ENCODE assay signal across 20 cellular contexts in the genomic region with DNA sequence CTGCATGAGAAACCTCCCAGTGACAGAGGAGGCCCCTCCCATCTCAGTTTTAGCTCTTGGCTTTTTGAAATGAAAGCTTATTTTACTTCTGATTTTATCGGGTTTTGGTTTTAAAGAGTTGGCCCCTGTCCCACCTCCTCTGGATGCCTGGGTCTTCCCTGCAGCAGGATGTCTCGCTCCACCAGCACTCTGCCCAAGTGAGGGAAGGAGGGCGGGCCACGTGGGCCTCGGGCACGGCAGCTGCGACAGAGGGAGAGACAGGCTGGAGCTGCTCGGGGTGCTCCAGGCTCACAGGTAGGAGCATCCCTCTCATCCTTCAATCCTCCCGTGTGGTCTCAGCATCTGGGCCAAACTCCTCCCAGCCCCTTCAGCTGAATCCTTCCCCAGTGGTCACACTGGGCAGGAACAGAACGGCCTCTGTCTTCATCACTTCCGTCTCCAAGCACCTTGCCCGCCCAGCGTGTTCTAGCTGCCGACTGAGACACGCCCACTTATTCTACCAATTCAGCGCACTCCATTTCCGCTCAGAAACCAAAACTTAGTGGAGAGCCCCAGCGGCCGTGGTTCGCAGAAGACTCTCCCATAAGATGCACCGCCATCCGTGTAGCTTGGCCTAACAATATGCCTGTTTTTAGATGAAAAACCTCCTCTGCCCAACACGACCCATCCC.
"Had no signal": no experiment of that assay in that cellular context is flagged by ENCODE, and none has a peak within 500 bp of the region (broad histone marks: within the 10 kb centered on the region; RNA-seq: fewer than 3 reads in every experiment).

No MANE protein-coding gene starts in this region.

- H3K4me1 ChIP-seq: gastroesophageal sphincter, left lung, spleen, upper lobe of right lung had no signal

- H3K9me3 Mint-ChIP-seq: activated CD4-positive, alpha-beta T cell treated with anti-CD3 and anti-CD28 coated beads, Interleukin-2, amount 10 ng/mL, durations not matched to agents 24 days and 14 days; activated naive CD4-positive, alpha-beta T cell treated with anti-CD3 and anti-CD28 coated beads, Interleukin-2, amount 50 U/mL, for 24 hours; dendritic cell treated with granulocyte-macrophage colony-stimulating factor and Interleukin-4, amounts not matched to agents 40 ng/mL and 50 ng/mL, for 4 days had no signal

- H3K27me3 ChIP-seq: heart left ventricle, neutrophil, pancreas, upper lobe of right lung had no signal

- H3K4me3 ChIP-seq: esophagus muscularis mucosa, gastroesophageal sphincter, heart left ventricle, left lung, pancreas, spleen, thoracic aorta, upper lobe of right lung had no signal

- H3K4me1 Mint-ChIP-seq: activated CD4-positive, alpha-beta T cell treated with anti-CD3 and anti-CD28 coated beads, Interleukin-2, amount 10 ng/mL, durations not matched to agents 24 days and 14 days; activated naive CD4-positive, alpha-beta T cell treated with anti-CD3 and anti-CD28 coated beads, Interleukin-2, amount 50 U/mL, for 24 hours; naive thymus-derived CD4-positive, alpha-beta T cell; stimulated activated memory B cell treated with anti-CD40 and anti-IgM and Interleukin-4, amounts not matched to agents 10 μg/mL and 1 μg/mL and 100 μg/mL, for 72 hours had no signal

- H3K27ac ChIP-seq: esophagus muscularis mucosa, gastroesophageal sphincter, heart left ventricle, left lung, neutrophil, pancreas, spleen, thoracic aorta, upper lobe of right lung had no signal

- H3K27me3 Mint-ChIP-seq: activated CD4-positive, alpha-beta T cell treated with anti-CD3 and anti-CD28 coated beads, Interleukin-2, amount 10 ng/mL, durations not matched to agents 24 days and 14 days; activated naive CD4-positive, alpha-beta T cell treated with anti-CD3 and anti-CD28 coated beads, Interleukin-2, amount 50 U/mL, for 24 hours; dendritic cell treated with granulocyte-macrophage colony-stimulating factor and Interleukin-4, amounts not matched to agents 40 ng/mL and 50 ng/mL, for 4 days; memory B cell; stimulated activated memory B cell treated with anti-CD40 and anti-IgM and Interleukin-4, amounts not matched to agents 10 μg/mL and 1 μg/mL and 100 μg/mL, for 72 hours had no signal

- H3K27ac Mint-ChIP-seq: activated CD4-positive, alpha-beta T cell treated with anti-CD3 and anti-CD28 coated beads, Interleukin-2, amount 10 ng/mL, durations not matched to agents 24 days and 14 days; activated CD8-positive, alpha-beta T cell treated with anti-CD3 and anti-CD28 coated beads, Interleukin-2, amount 10 ng/mL, durations not matched to agents 7 days and 5 days; activated naive CD4-positive, alpha-beta T cell treated with anti-CD3 and anti-CD28 coated beads, Interleukin-2, amount 50 U/mL, for 24 hours; dendritic cell treated with granulocyte-macrophage colony-stimulating factor and Interleukin-4, amounts not matched to agents 40 ng/mL and 50 ng/mL, for 4 days; memory B cell; naive thymus-derived CD4-positive, alpha-beta T cell; stimulated activated memory B cell treated with anti-CD40 and anti-IgM and Interleukin-4, amounts not matched to agents 10 μg/mL and 1 μg/mL and 100 μg/mL, for 72 hours had no signal

- H3K9me3 ChIP-seq: esophagus muscularis mucosa, gastroesophageal sphincter, heart left ventricle, left lung, neutrophil, pancreas, thoracic aorta, upper lobe of right lung had no signal

- H3K36me3 ChIP-seq: esophagus muscularis mucosa, gastroesophageal sphincter, heart left ventricle, left lung, neutrophil, pancreas, spleen, thoracic aorta, upper lobe of right lung had no signal

- H3K4me3 Mint-ChIP-seq: activated CD4-positive, alpha-beta T cell treated with anti-CD3 and anti-CD28 coated beads, Interleukin-2, amount 10 ng/mL, durations not matched to agents 24 days and 14 days; activated CD8-positive, alpha-beta T cell treated with anti-CD3 and anti-CD28 coated beads, Interleukin-2, amount 10 ng/mL, durations not matched to agents 7 days and 5 days; activated naive CD4-positive, alpha-beta T cell treated with anti-CD3 and anti-CD28 coated beads, Interleukin-2, amount 50 U/mL, for 24 hours; dendritic cell treated with granulocyte-macrophage colony-stimulating factor and Interleukin-4, amounts not matched to agents 40 ng/mL and 50 ng/mL, for 4 days; memory B cell; naive thymus-derived CD4-positive, alpha-beta T cell; stimulated activated memory B cell treated with anti-CD40 and anti-IgM and Interleukin-4, amounts not matched to agents 10 μg/mL and 1 μg/mL and 100 μg/mL, for 72 hours had no signal

- DNase-seq: activated CD4-positive, alpha-beta T cell treated with anti-CD3 and anti-CD28 coated beads, Interleukin-2, amount 10 ng/mL, durations not matched to agents 24 days and 14 days; activated CD8-positive, alpha-beta T cell treated with anti-CD3 and anti-CD28 coated beads, Interleukin-2, amount 10 ng/mL, durations not matched to agents 7 days and 5 days; activated gamma-delta T cell; activated T-cell treated with anti-CD3 and anti-CD28 coated beads, Interleukin-2, amount 50 U/mL, for 48 hours; effector CD8-positive, alpha-beta T cell; left lung; naive thymus-derived CD4-positive, alpha-beta T cell; pancreas; spleen; stimulated activated CD4-positive, alpha-beta T cell treated with anti-CD3 and anti-CD28 coated beads, Interleukin-4, amount 100 ng/mL, for 4 hours; upper lobe of right lung had no signal

- ATAC-seq: activated CD8-positive, alpha-beta T cell treated with anti-CD3 and anti-CD28 coated beads, Interleukin-2, amount 10 ng/mL, durations not matched to agents 7 days and 5 days; gastroesophageal sphincter; heart left ventricle; left lung; naive thymus-derived CD4-positive, alpha-beta T cell; pancreas; stimulated activated memory B cell treated with anti-CD40 and anti-IgM and Interleukin-4, amounts not matched to agents 10 μg/mL and 1 μg/mL and 100 μg/mL, for 72 hours; upper lobe of right lung had no signal

- H3K36me3 Mint-ChIP-seq: activated naive CD4-positive, alpha-beta T cell treated with anti-CD3 and anti-CD28 coated beads, Interleukin-2, amount 50 U/mL, for 24 hours; naive thymus-derived CD4-positive, alpha-beta T cell; stimulated activated memory B cell treated with anti-CD40 and anti-IgM and Interleukin-4, amounts not matched to agents 10 μg/mL and 1 μg/mL and 100 μg/mL, for 72 hours had no signal
